ENCODE assay signal across 26 cellular contexts in genomic region chr9:71037521-71037920, GRCh38.
"Had no signal": no experiment of that assay in that cellular context is flagged by ENCODE, and none has a peak within 500 bp of the region (broad histone marks: within the 10 kb centered on the region; RNA-seq: fewer than 3 reads in every experiment).

No MANE protein-coding gene starts in this region.

- H3K4me3 ChIP-seq: adrenal gland, body of pancreas, colonic mucosa had no signal

- H3K9me3 ChIP-seq: adrenal gland, body of pancreas, colonic mucosa had no signal

- H3K27me3 ChIP-seq: adrenal gland, body of pancreas, colonic mucosa had no signal

- H3K27ac ChIP-seq: adrenal gland, body of pancreas, colonic mucosa had no signal

- H3K36me3 ChIP-seq: adrenal gland, colonic mucosa had no signal

- H3K4me1 ChIP-seq: adrenal gland, body of pancreas, colonic mucosa had no signal

- DNase-seq: activated CD4-positive, alpha-beta memory T cell treated with anti-CD3 and anti-CD28 coated beads for 36 hours; activated CD4-positive, alpha-beta T cell treated with anti-CD3 and anti-CD28 coated beads for 36 hours; activated CD4-positive, alpha-beta T cell treated with anti-CD3 and anti-CD28 coated beads, Interleukin-2, amount 10 ng/mL, durations not matched to agents 24 days and 14 days; activated CD4-positive, CD25-positive, alpha-beta regulatory T cell; activated CD4-positive, CD25-positive, alpha-beta regulatory T cell treated with anti-CD3 and anti-CD28 coated beads, Interleukin-2, amount 50 U/mL, for 72 hours; activated CD8-positive, alpha-beta memory T cell treated with anti-CD3 and anti-CD28 coated beads, Interleukin-2, amount 10 ng/mL, durations not matched to agents 7 days and 5 days; activated CD8-positive, alpha-beta memory T cell treated with anti-CD3 and anti-CD28 coated beads, Interleukin-2, amount 50 U/mL, for 4 hours; activated CD8-positive, alpha-beta T cell treated with anti-CD3 and anti-CD28 coated beads, Interleukin-2, amount 10 ng/mL, durations not matched to agents 7 days and 5 days; activated effector memory CD4-positive, alpha-beta T cell treated with anti-CD3 and anti-CD28 coated beads, Interleukin-2, amount 50 U/mL, for 16 hours; activated naive CD4-positive, alpha-beta T cell treated with anti-CD3 and anti-CD28 coated beads for 36 hours; activated naive CD8-positive, alpha-beta T cell treated with anti-CD3 and anti-CD28 coated beads for 36 hours; activated naive CD8-positive, alpha-beta T cell treated with anti-CD3 and anti-CD28 coated beads, Interleukin-2, amount 50 U/mL, for 24 hours; activated T-cell treated with anti-CD3 and anti-CD28 coated beads, Interleukin-2, amount 50 U/mL, for 1 hour; activated T-cell treated with anti-CD3 and anti-CD28 coated beads, Interleukin-2, amount 50 U/mL, for 48 hours; adrenal gland; amygdala; aorta; body of pancreas; cerebellar nuclear complex; colonic mucosa; effector CD8-positive, alpha-beta T cell; foreskin fibroblast; head of caudate nucleus; T-helper 17 cell; T1000 had no signal

- ATAC-seq: activated CD4-positive, alpha-beta T cell treated with anti-CD3 and anti-CD28 coated beads for 36 hours; activated CD8-positive, alpha-beta memory T cell treated with anti-CD3 and anti-CD28 coated beads, Interleukin-2, amount 10 ng/mL, durations not matched to agents 7 days and 5 days; activated CD8-positive, alpha-beta T cell treated with anti-CD3 and anti-CD28 coated beads, Interleukin-2, amount 10 ng/mL, durations not matched to agents 7 days and 5 days; activated naive CD8-positive, alpha-beta T cell treated with anti-CD3 and anti-CD28 coated beads, Interleukin-2, amount 50 U/mL, for 24 hours; body of pancreas; esophagus mucosa; T-helper 17 cell had no signal
